Comparison of ENCODE assay signal across 15 cellular contexts in genomic region chr22:50601669-50602337, GRCh38. TPM values are rescaled to one million over a fixed set of nuclear protein-coding genes. Genes with fewer than 3 reads are reported as not detected.
DNase-seq lines count a peak whose midpoint lies in the region; ATAC-seq and TF ChIP-seq lines count a peak whose summit lies in the region.
"Had no signal": no experiment of that assay in that cellular context is flagged by ENCODE, and none has a peak within 500 bp of the region (broad histone marks: within the 10 kb centered on the region; RNA-seq: fewer than 3 reads in every experiment).

No MANE protein-coding gene starts in this region.

- H3K18ac ChIP-seq in trophoblast cell (ENCODE audit: low read length) = no peak overlapping the region

- no peak overlapping the region for H4K91ac ChIP-seq in trophoblast cell (ENCODE audit: low read depth, low read length)

- peaks cover 6% of the 10 kb centered on the region for H3K4me1 Mint-ChIP-seq in activated CD8-positive, alpha-beta memory T cell treated with anti-CD3 and anti-CD28 coated beads, Interleukin-2, amount 10 ng/mL, durations not matched to agents 7 days and 5 days
- peaks cover 10% of the 10 kb centered on the region for H3K4me1 Mint-ChIP-seq in central memory CD8-positive, alpha-beta T cell

- no peak overlapping the region for H2BK5ac ChIP-seq in trophoblast cell (ENCODE audit: low read depth, low read length, poor library complexity)

- H3K9me3 ChIP-seq in trophoblast cell (ENCODE audit: insufficient read depth, low read depth, low read length) = peaks cover 3% of the 10 kb centered on the region
- H3K9me3 ChIP-seq: esophagus squamous epithelium, upper lobe of left lung had no signal

- H2BK120ac ChIP-seq in trophoblast cell (ENCODE audit: insufficient read depth, low read length, poor library complexity) = no peak overlapping the region

- TF ChIP-seq CTCF in LNCaP clone FGC (IDR thresholded peaks at IDR 0.05; ENCODE audit: control insufficient read depth, extremely low read depth, insufficient read depth) = no peak

- no peak overlapping the region for H4K8ac ChIP-seq in trophoblast cell (ENCODE audit: low read depth, low read length)

- peaks cover 46% of the 10 kb centered on the region for H3K27me3 Mint-ChIP-seq in activated CD8-positive, alpha-beta memory T cell treated with anti-CD3 and anti-CD28 coated beads, Interleukin-2, amount 10 ng/mL, durations not matched to agents 7 days and 5 days
- H3K27me3 Mint-ChIP-seq in central memory CD8-positive, alpha-beta T cell = peaks cover 40% of the 10 kb centered on the region

- no peaks in the 10 kb centered on the region for H3K79me2 ChIP-seq in trophoblast cell (ENCODE audit: control insufficient read depth, insufficient read depth, low read length, poor library complexity)

- WGBS in trophoblast cell (ENCODE audit: extremely low coverage, insufficient coverage, insufficient read length) = no CpG with 5 or more reads among the region's 12 CpGs

- H3K4me3 Mint-ChIP-seq in activated CD8-positive, alpha-beta memory T cell treated with anti-CD3 and anti-CD28 coated beads, Interleukin-2, amount 10 ng/mL, durations not matched to agents 7 days and 5 days = peak overlapping the region; percentile 24
- peak overlapping the region; percentile 72 for H3K4me3 Mint-ChIP-seq in central memory CD8-positive, alpha-beta T cell

- peaks cover 3 to 4% of the 10 kb centered on the region in 2 experiments for H3K4me1 ChIP-seq in trophoblast cell (ENCODE audit: control insufficient read depth in 1 of 2, insufficient read depth in 2 of 2, low read length in 2 of 2)

- no peak overlapping the region for H3K4ac ChIP-seq in trophoblast cell (ENCODE audit: low read depth, low read length)

- H2AFZ ChIP-seq in trophoblast cell (ENCODE audit: insufficient read depth, low read length, poor library complexity) = no peak overlapping the region

- H3K9ac ChIP-seq in trophoblast cell (ENCODE audit: low read length) = no peak overlapping the region

- no peak overlapping the region for H2BK12ac ChIP-seq in trophoblast cell (ENCODE audit: low read length)

- H4K12ac ChIP-seq in trophoblast cell (ENCODE audit: low read depth, low read length) = no peak overlapping the region

- H3K27ac Mint-ChIP-seq in activated CD8-positive, alpha-beta memory T cell treated with anti-CD3 and anti-CD28 coated beads, Interleukin-2, amount 10 ng/mL, durations not matched to agents 7 days and 5 days = no peak overlapping the region
- no peak overlapping the region for H3K27ac Mint-ChIP-seq in central memory CD8-positive, alpha-beta T cell (ENCODE audit: low read depth)

- no peak overlapping the region for H3K27ac ChIP-seq in trophoblast cell (ENCODE audit: low read depth, low read length)
- H3K27ac ChIP-seq: esophagus squamous epithelium, upper lobe of left lung had no signal

- peak overlapping the region; percentile 57 for H3K4me3 ChIP-seq in LNCaP clone FGC (ENCODE audit: low read depth, low read length)
- H3K4me3 ChIP-seq in trophoblast cell (ENCODE audit: low read depth, low read length) = no peak overlapping the region

- ATAC-seq in activated CD8-positive, alpha-beta memory T cell treated with anti-CD3 and anti-CD28 coated beads, Interleukin-2, amount 10 ng/mL, durations not matched to agents 7 days and 5 days = no peak
- no peak for ATAC-seq in central memory CD8-positive, alpha-beta T cell (replicated peaks; ENCODE audit: extremely low read depth, poor library complexity, severe bottlenecking)

- no peak overlapping the region for H2AK5ac ChIP-seq in trophoblast cell (ENCODE audit: low read length)

- CTCF ChIA-PET in activated CD8-positive, alpha-beta memory T cell treated with anti-CD3 and anti-CD28 coated beads, Interleukin-2, amount 10 ng/mL, durations not matched to agents 7 days and 5 days (lab: Charles Lee) = interaction anchor here (2.1 kb wide), 1 partner anchor 20 kb away, joined by 4 read pairs; no protein-coding TSS in a partner anchor

- H3K36me3 ChIP-seq in trophoblast cell (ENCODE audit: control insufficient read depth in 1 of 2, insufficient read depth in 2 of 2, low read length in 2 of 2) = peaks cover 0 to 2% of the 10 kb centered on the region in 2 experiments
- H3K36me3 ChIP-seq: esophagus squamous epithelium, upper lobe of left lung had no signal

- H3K36me3 Mint-ChIP-seq in activated CD8-positive, alpha-beta memory T cell treated with anti-CD3 and anti-CD28 coated beads, Interleukin-2, amount 10 ng/mL, durations not matched to agents 7 days and 5 days = no peaks in the 10 kb centered on the region
- peaks cover 5% of the 10 kb centered on the region for H3K36me3 Mint-ChIP-seq in central memory CD8-positive, alpha-beta T cell (ENCODE audit: insufficient read depth)

- H3K14ac ChIP-seq in trophoblast cell (ENCODE audit: low read length) = no peak overlapping the region

- no peak for DNase-seq in activated CD8-positive, alpha-beta memory T cell treated with anti-CD3 and anti-CD28 coated beads, Interleukin-2, amount 10 ng/mL, durations not matched to agents 7 days and 5 days
- no peak for DNase-seq in activated CD8-positive, alpha-beta memory T cell treated with anti-CD3 and anti-CD28 coated beads, Interleukin-2, amount 50 U/mL, for 4 hours
- DNase-seq in LNCaP clone FGC (ENCODE audit: low read depth) (no peak), trophoblast cell (peak; percentile 31 to 50), SIG-M5 treated with dmso at 0.1 percent for 504 hours (lab: John Stamatoyannopoulos, UW; ENCODE audit: unreplicated experiment) (no peak), putamen (ENCODE audit: low spot score) (no peak), iPS-NIHi7 (ENCODE audit: extremely low spot score) (no peak)
- no peak for DNase-seq in central memory CD8-positive, alpha-beta T cell (ENCODE audit: low spot score in 2 of 2)
- DNase-seq: EL, esophagus squamous epithelium, mesendoderm, NCI-H1092, SW 1271 had no signal

- no peaks in the 10 kb centered on the region for H3K79me1 ChIP-seq in trophoblast cell (ENCODE audit: low read length)

- no peaks in the 10 kb centered on the region for H3K9me3 Mint-ChIP-seq in activated CD8-positive, alpha-beta memory T cell treated with anti-CD3 and anti-CD28 coated beads, Interleukin-2, amount 10 ng/mL, durations not matched to agents 7 days and 5 days (ENCODE audit: low read depth)
- H3K9me3 Mint-ChIP-seq in central memory CD8-positive, alpha-beta T cell = no peaks in the 10 kb centered on the region

- H3K27me3 ChIP-seq in trophoblast cell (ENCODE audit: insufficient read depth, low read length) = peaks cover 19% of the 10 kb centered on the region

- H3K4me2 ChIP-seq in trophoblast cell (ENCODE audit: low read length) = no peak overlapping the region

- H3K23ac ChIP-seq in trophoblast cell (ENCODE audit: low read length) = no peak overlapping the region

RNA-seq across cellular contexts. Expression of gene MAPK8IP2, which starts 1.2 kb away (rescaled TPM):
- under 1 TPM; 0.19 to 0.29 TPM for total RNA-seq in activated CD8-positive, alpha-beta memory T cell treated with anti-CD3 and anti-CD28 coated beads, Interleukin-2, amount 10 ng/mL, durations not matched to agents 7 days and 5 days
- polyA plus RNA-seq in trophoblast cell (2013) = 0.58 and 0.66 TPM in 2 replicates
- total RNA-seq: HT-29 had no signal

RNA-seq across cellular contexts. Expression of gene CHKB, which starts 19.2 kb away (rescaled TPM):
- 100 to 1,000 TPM in 1 of 2 experiments, 10 to 100 TPM in 1; 97.2 to 118 TPM for total RNA-seq in activated CD8-positive, alpha-beta memory T cell treated with anti-CD3 and anti-CD28 coated beads, Interleukin-2, amount 10 ng/mL, durations not matched to agents 7 days and 5 days
- 40.3 and 43.1 TPM in 2 replicates for polyA plus RNA-seq in trophoblast cell (2013)

RNA-seq across cellular contexts. Expression of gene CPT1B, which starts 23.6 kb away (rescaled TPM):
- 10 to 100 TPM; 80.1 to 87.6 TPM for total RNA-seq in activated CD8-positive, alpha-beta memory T cell treated with anti-CD3 and anti-CD28 coated beads, Interleukin-2, amount 10 ng/mL, durations not matched to agents 7 days and 5 days
- 18.3 and 19.4 TPM in 2 replicates for polyA plus RNA-seq in trophoblast cell (2013)

RNA-seq across cellular contexts. Expression of gene ARSA, which starts 26.1 kb away (rescaled TPM):
- 10 to 100 TPM; 49.6 to 68.2 TPM for total RNA-seq in activated CD8-positive, alpha-beta memory T cell treated with anti-CD3 and anti-CD28 coated beads, Interleukin-2, amount 10 ng/mL, durations not matched to agents 7 days and 5 days
- polyA plus RNA-seq in trophoblast cell (2013) = 17.7 and 18.7 TPM in 2 replicates

RNA-seq across cellular contexts. Expression of gene SYCE3, which starts 39.1 kb away (rescaled TPM):
- under 1 TPM; 0.76 to 0.96 TPM for total RNA-seq in activated CD8-positive, alpha-beta memory T cell treated with anti-CD3 and anti-CD28 coated beads, Interleukin-2, amount 10 ng/mL, durations not matched to agents 7 days and 5 days
- 0.53 and 0.62 TPM in 2 replicates for polyA plus RNA-seq in trophoblast cell (2013)
- total RNA-seq: HT-29 had no signal

Comparison
In these comparisons a context has a peak if more than half of its experiments do, and no peak if none do; other contexts are left out.
1. DNase-seq: peak in trophoblast cell (2 of 2); none in activated CD8-positive, alpha-beta memory T cell treated with anti-CD3 and anti-CD28 coated beads, Interleukin-2, amount 10 ng/mL, durations not matched to agents 7 days and 5 days (single experiment), activated CD8-positive, alpha-beta memory T cell treated with anti-CD3 and anti-CD28 coated beads, Interleukin-2, amount 50 U/mL, for 4 hours (single experiment), LNCaP clone FGC (single experiment), central memory CD8-positive, alpha-beta T cell (0 of 2), SIG-M5 treated with dmso at 0.1 percent for 504 hours (single experiment), putamen (single experiment) and iPS-NIHi7 (single experiment).